Comparison of ENCODE assay signal across 11 cellular contexts in genomic region chr20:56788041-56788670, GRCh38.
DNase-seq lines count a peak whose midpoint lies in the region; ATAC-seq, FAIRE-seq and TF ChIP-seq lines count a peak whose summit lies in the region.
"Had no signal": no experiment of that assay in that cellular context is flagged by ENCODE, and none has a peak within 500 bp of the region (broad histone marks: within the 10 kb centered on the region; RNA-seq: fewer than 3 reads in every experiment).

No MANE protein-coding gene starts in this region.

- H3K27me3 ChIP-seq in IMR-90 (ENCODE audit: control insufficient read depth, insufficient read depth, low read length) (no peaks in the 10 kb centered on the region), brain microvascular endothelial cell (replicated peaks) (no peaks in the 10 kb centered on the region), HepG2 (ENCODE audit: control insufficient read depth in 1 of 2, insufficient read depth in 2 of 2, low read length in 2 of 2) (peaks cover 2 to 21% of the 10 kb centered on the region in 2 experiments; a peak in 4 of 5 replicates)

- DNase-seq in A172 (ENCODE audit: low spot score) = peak; percentile 98
- peak; percentile 95 for DNase-seq in IMR-90
- peak; percentile 97 for DNase-seq in brain microvascular endothelial cell
- DNase-seq in HepG2 (ENCODE audit: low spot score) = peak; percentile 94
- DNase-seq: caudate nucleus; naive thymus-derived CD4-positive, alpha-beta T cell had no signal

- ATAC-seq in IMR-90 (ENCODE audit: low read depth) (peak; percentile 82), HepG2 (peak; percentile 96), HG03280 (IDR thresholded peaks at IDR 0.05; ENCODE audit: unreplicated experiment) (no peak), HG03342 (IDR thresholded peaks at IDR 0.05; ENCODE audit: unreplicated experiment) (no peak), GM18505 (IDR thresholded peaks at IDR 0.05; ENCODE audit: unreplicated experiment) (no peak), HG03025 (IDR thresholded peaks at IDR 0.05; ENCODE audit: low FRiP score, unreplicated experiment) (no peak)
- ATAC-seq: naive thymus-derived CD4-positive, alpha-beta T cell had no signal

- H4K5ac ChIP-seq in IMR-90 (ENCODE audit: low read depth, low read length) = peak overlapping the region; percentile 62; the same call in 1 of the 2 replicates

- H2AK5ac ChIP-seq in IMR-90 (ENCODE audit: low read depth, low read length) = peak overlapping the region; percentile 71; the same call in 1 of the 2 replicates

- peak overlapping the region; percentile 97 for H2BK120ac ChIP-seq in IMR-90 (ENCODE audit: low read depth, low read length)

- H3K56ac ChIP-seq in IMR-90 (ENCODE audit: extremely low read depth, insufficient read depth, low read length) = peak overlapping the region; percentile 63; the same call in 1 of the 2 replicates

- no peak overlapping the region for H3K4me3 ChIP-seq in IMR-90 (ENCODE audit: insufficient read depth, low read depth, low read length)
- H3K4me3 ChIP-seq in brain microvascular endothelial cell (ENCODE audit: low read depth, low read length) = no peak overlapping the region
- no peak overlapping the region for H3K4me3 ChIP-seq in HepG2 (replicated peaks in 1 of 3; ENCODE audit: insufficient read depth in 1 of 3, low read depth in 2 of 3, low read length in 3 of 3)

- TF ChIP-seq POLR2A in IMR-90 (IDR thresholded peaks at IDR 0.05; ENCODE audit: low read depth, low read length) = no peak
- no peak for TF ChIP-seq POLR2A in HepG2 (IDR thresholded peaks at IDR 0.05; ENCODE audit: insufficient read depth in 1 of 2, low read depth in 2 of 2, low read length in 2 of 2)
- no peak for TF ChIP-seq POLR2A in GM18505 (IDR thresholded peaks at IDR 0.05; ENCODE audit: borderline replicate concordance, extremely low read depth, insufficient read depth, insufficient read length)

- H3K9me1 ChIP-seq in IMR-90 (ENCODE audit: insufficient read depth, low read length) = no peaks in the 10 kb centered on the region

- H4K91ac ChIP-seq in IMR-90 (ENCODE audit: insufficient read depth, low read depth, low read length) = peak overlapping the region; percentile 89

- intact Hi-C loops in IMR-90 (cut with micrococcal nuclease) = no loop called here
- intact Hi-C loops in HepG2 (cut with micrococcal nuclease; ENCODE audit: unreplicated experiment) = no loop called here

- peaks cover 2% of the 10 kb centered on the region; the same call in 1 of the 2 replicates for H3K4me1 ChIP-seq in IMR-90 (ENCODE audit: control insufficient read depth, insufficient read depth, low read length)
- H3K4me1 ChIP-seq in HepG2 (ENCODE audit: insufficient read depth, low read length) = peaks cover 12% of the 10 kb centered on the region

- H3K27ac ChIP-seq in IMR-90 (ENCODE audit: insufficient read depth, low read length) (peak overlapping the region; percentile 71), brain microvascular endothelial cell (peak overlapping the region; percentile 92), HepG2 (ENCODE audit: extremely low read length, insufficient read depth, low read length) (no peak overlapping the region)
- H3K27ac ChIP-seq: KMS-11 had no signal

- CTCF ChIA-PET in IMR-90 (lab: Yijun Ruan, JAX) (no interaction called here), HepG2 (lab: Yijun Ruan, JAX; ENCODE audit: low intra/inter-chr PET ratio, low total read pairs) (no interaction called here)

- H3K9ac ChIP-seq in IMR-90 (ENCODE audit: low read depth, low read length) (no peak overlapping the region), HepG2 (ENCODE audit: insufficient read depth, low read depth, low read length) (no peak overlapping the region)
- H3K9ac ChIP-seq: KMS-11 had no signal

- H2BK5ac ChIP-seq in IMR-90 (ENCODE audit: low read depth, low read length, poor library complexity, severe bottlenecking) = peak overlapping the region; percentile 96

- TF ChIP-seq RAD21 in IMR-90 (IDR thresholded peaks at IDR 0.05; ENCODE audit: low read length) (no peak), HepG2 (CRISPR knock-in tag; IDR thresholded peaks at IDR 0.05) (no peak)

- H3K36me3 ChIP-seq in IMR-90 (ENCODE audit: control insufficient read depth, insufficient read depth, low read length) (no peaks in the 10 kb centered on the region), brain microvascular endothelial cell (replicated peaks) (no peaks in the 10 kb centered on the region), HepG2 (replicated peaks in 1 of 2; ENCODE audit: control insufficient read depth in 1 of 2, insufficient read depth in 2 of 2, low read length in 2 of 2) (no peaks in the 10 kb centered on the region)

- H3K4me2 ChIP-seq in IMR-90 (ENCODE audit: low read depth, low read length) = no peak overlapping the region
- H3K4me2 ChIP-seq in HepG2 (ENCODE audit: low read depth, low read length) = no peak overlapping the region
- H3K4me2 ChIP-seq: KMS-11 had no signal

- H4K8ac ChIP-seq in IMR-90 (ENCODE audit: low read depth in 2 of 2, low read length in 2 of 2) = peak overlapping the region; percentile 27 to 64; a peak in 3 of 4 replicates

- H2AFZ ChIP-seq in IMR-90 (replicated peaks; ENCODE audit: low read length, poor library complexity) = peak overlapping the region; percentile 61
- no peak overlapping the region for H2AFZ ChIP-seq in HepG2 (ENCODE audit: low read length)

- POLR2A ChIA-PET in IMR-90 (lab: Charles Lee; ENCODE audit: unreplicated experiment) = no interaction called here
- POLR2A ChIA-PET in HepG2 (lab: Yijun Ruan, JAX) = no interaction called here

- TF ChIP-seq CTCF in IMR-90 (conservative IDR thresholded peaks at IDR 0.05; ENCODE audit: low read depth, low read length) = no peak
- no peak for TF ChIP-seq CTCF in brain microvascular endothelial cell (IDR thresholded peaks at IDR 0.05; ENCODE audit: low read depth, low read length, missing control alignments)
- TF ChIP-seq CTCF in HepG2 (CRISPR knock-in tag; IDR thresholded peaks at IDR 0.05) = no peak

- H4K20me1 ChIP-seq in IMR-90 (ENCODE audit: insufficient read depth, low read length) = peaks cover 6% of the 10 kb centered on the region; the same call in 1 of the 2 replicates
- H4K20me1 ChIP-seq in HepG2 (ENCODE audit: insufficient read depth, low read length) = no peaks in the 10 kb centered on the region

- H2BK15ac ChIP-seq in IMR-90 (ENCODE audit: low read depth, low read length) = peak overlapping the region; percentile 64; the same call in 1 of the 3 replicates

- peak overlapping the region; percentile 49 for H3K14ac ChIP-seq in IMR-90 (replicated peaks; ENCODE audit: low read depth, low read length)

- no peaks in the 10 kb centered on the region for H3K79me2 ChIP-seq in HepG2 (ENCODE audit: insufficient read depth, low read length)

- FAIRE-seq in HepG2 (lab: Jason Lieb, UNC) = peak; percentile 4

- H3K23ac ChIP-seq in IMR-90 (ENCODE audit: low read depth, low read length) = peak overlapping the region; percentile 77

- H2AK9ac ChIP-seq in IMR-90 (replicated peaks; ENCODE audit: low read depth, low read length, poor library complexity) = peak overlapping the region; percentile 86

- WGBS in IMR-90 (ENCODE audit: extremely low coverage in 2 of 2, insufficient read length in 1 of 2), 2 experiments = 60% methylated on average over 5 of the region's 7 CpGs; no CpG with 5 or more reads in 1 of the 2 experiments
- whole genome bisulfite sequencing in HepG2 (ENCODE audit: low lambda C conversion rate) = 16% methylated on average over 7 of the region's 7 CpGs

- peak overlapping the region; percentile 92 for H3K4ac ChIP-seq in IMR-90 (ENCODE audit: low read depth, low read length)

- TF ChIP-seq EP300 in HepG2 (IDR thresholded peaks at IDR 0.05; ENCODE audit: low read depth in 2 of 2, low read length in 2 of 2) (peak; percentile 72 to 83; a peak in 3 of 4 replicates), HepG2 (CRISPR knock-in tag; IDR thresholded peaks at IDR 0.05; ENCODE audit: borderline replicate concordance) (peak; percentile 83)

- H2BK20ac ChIP-seq in IMR-90 (ENCODE audit: low read depth, low read length) = peak overlapping the region; percentile 90

- H3K79me1 ChIP-seq in IMR-90 (ENCODE audit: low read depth in 1 of 2, low read length in 2 of 2) = no peaks in the 10 kb centered on the region

- H3K18ac ChIP-seq in IMR-90 (ENCODE audit: low read depth, low read length) = peak overlapping the region; percentile 48; the same call in 1 of the 2 replicates

- H3K9me3 ChIP-seq in IMR-90 (ENCODE audit: control insufficient read depth, insufficient read depth, low read length) (peaks cover 2% of the 10 kb centered on the region; the same call in 1 of the 2 replicates), HepG2 (ENCODE audit: low read length) (no peaks in the 10 kb centered on the region)

- dilution Hi-C loops in IMR-90 (cut with HindIII; ENCODE audit: low sequenced_read_pairs, unreplicated experiment) = no loop called here

- BruUV-seq in IMR-90 (replicated peaks; lab: Mats Ljungman, UMichigan) = no TSS peak
- no TSS peak for BruUV-seq in HepG2 (replicated peaks; lab: Mats Ljungman, UMichigan)

- in situ Hi-C loops in IMR-90 (cut with MboI; ENCODE audit: low sequenced_read_pairs) = loop anchor here (25.0 kb wide), 1 partner anchor 426 kb away; the partner anchor contains the start of gene FAM210B
- in situ Hi-C loops in brain microvascular endothelial cell (cut with HindIII; ENCODE audit: low pct_ligation_motif_present, low sequenced_read_pairs) = no loop called here
- in situ Hi-C loops in HepG2 (cut with HindIII; ENCODE audit: extremely low pct_ligation_motif_present, low pct_unique_long_range_greater_than_20kb) = no loop called here

TF ChIP-seq in IMR-90, 13 proteins besides CTCF, POLR2A, EP300 and RAD21 (continues in another document):
- TF ChIP-seq BHLHE40 (IDR thresholded peaks at IDR 0.05; ENCODE audit: low read depth, low read length) = 0 out of 2 replicates have a peak, but pooled peaks have one; percentile 20
- TF ChIP-seq MXI1 (IDR thresholded peaks at IDR 0.05; ENCODE audit: borderline replicate concordance, low read depth, low read length) = no peak
- TF ChIP-seq SMC3 (IDR thresholded peaks at IDR 0.05; ENCODE audit: low read depth, low read length) = no peak

TF ChIP-seq in HepG2, 621 proteins besides CTCF, POLR2A, EP300 and RAD21 (continues in another document):
- no peak for TF ChIP-seq RFXAP (CRISPR knock-in tag; IDR thresholded peaks at IDR 0.05; ENCODE audit: borderline replicate concordance)

Comparison
In these comparisons a context has a peak if more than half of its experiments do, and no peak if none do; other contexts are left out.
1. ATAC-seq: peak in IMR-90 (single experiment) and HepG2 (single experiment); none in HG03280 (single experiment), HG03342 (single experiment), GM18505 (single experiment) and HG03025 (single experiment).
2. Peak in every context shown above with its lines, with median percentiles within 50 percentile points of each other: DNase-seq.